In the genomic region with DNA sequence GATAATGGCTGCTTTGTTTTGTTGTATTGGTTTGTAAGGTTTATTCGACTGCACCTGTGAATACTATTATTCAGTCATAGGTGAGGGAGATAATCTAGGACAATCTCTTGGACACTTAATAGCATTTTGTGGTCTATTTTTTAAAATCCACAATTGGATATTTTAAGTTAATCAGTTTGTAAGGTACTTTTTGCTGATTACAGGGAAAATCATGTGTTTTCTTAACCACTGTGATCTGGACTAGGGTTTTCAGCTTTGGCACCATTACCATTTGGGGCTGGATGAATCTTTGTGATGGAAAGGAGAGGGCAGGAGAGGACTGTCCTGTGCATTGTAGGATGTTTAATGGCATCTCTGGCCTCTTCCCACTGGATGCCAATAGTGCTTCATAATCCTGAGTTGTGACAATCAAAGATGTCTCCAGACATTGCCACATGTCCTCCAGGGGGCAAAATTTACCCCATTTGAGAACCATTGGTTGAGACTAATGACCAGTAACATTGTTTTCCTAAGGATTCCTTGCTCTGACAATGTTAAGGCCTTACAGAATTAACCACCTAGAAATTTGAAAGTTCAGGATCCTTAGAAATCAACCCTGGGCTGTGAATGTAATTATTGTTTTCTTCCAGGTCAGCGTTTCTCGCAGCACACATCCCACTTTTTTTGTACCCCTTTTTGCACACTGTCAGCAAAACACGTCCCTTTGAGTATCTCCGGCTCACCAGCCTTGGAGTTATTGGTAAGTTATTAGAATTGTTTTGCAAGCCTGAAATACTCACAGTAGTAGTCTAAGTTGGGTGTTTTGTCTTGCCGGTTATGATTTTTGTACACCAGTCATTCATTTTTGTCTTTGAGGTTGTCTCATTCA, we compare ENCODE assay signal across 2 cellular contexts.
TF ChIP-seq lines count a peak whose summit lies in the region.

No MANE protein-coding gene starts in this region.

TF ChIP-seq in IMR-90, 13 proteins besides CTCF, POLR2A, EP300 and RAD21:
- peak; percentile 73 for TF ChIP-seq MAFK (IDR thresholded peaks at IDR 0.05; ENCODE audit: low read depth, low read length)
- no peak for TF ChIP-seq BHLHE40 (IDR thresholded peaks at IDR 0.05; ENCODE audit: low read depth, low read length)

TF ChIP-seq in K562, 482 proteins besides CTCF, POLR2A, EP300 and RAD21:
- TF ChIP-seq ZNF444 (CRISPR knock-in tag; IDR thresholded peaks at IDR 0.05): no peak
- TF ChIP-seq C11orf30 (IDR thresholded peaks at IDR 0.05; ENCODE audit: low read depth): peak; percentile 15; the same call in 1 of the 2 replicates
- TF ChIP-seq, protein P1, sequence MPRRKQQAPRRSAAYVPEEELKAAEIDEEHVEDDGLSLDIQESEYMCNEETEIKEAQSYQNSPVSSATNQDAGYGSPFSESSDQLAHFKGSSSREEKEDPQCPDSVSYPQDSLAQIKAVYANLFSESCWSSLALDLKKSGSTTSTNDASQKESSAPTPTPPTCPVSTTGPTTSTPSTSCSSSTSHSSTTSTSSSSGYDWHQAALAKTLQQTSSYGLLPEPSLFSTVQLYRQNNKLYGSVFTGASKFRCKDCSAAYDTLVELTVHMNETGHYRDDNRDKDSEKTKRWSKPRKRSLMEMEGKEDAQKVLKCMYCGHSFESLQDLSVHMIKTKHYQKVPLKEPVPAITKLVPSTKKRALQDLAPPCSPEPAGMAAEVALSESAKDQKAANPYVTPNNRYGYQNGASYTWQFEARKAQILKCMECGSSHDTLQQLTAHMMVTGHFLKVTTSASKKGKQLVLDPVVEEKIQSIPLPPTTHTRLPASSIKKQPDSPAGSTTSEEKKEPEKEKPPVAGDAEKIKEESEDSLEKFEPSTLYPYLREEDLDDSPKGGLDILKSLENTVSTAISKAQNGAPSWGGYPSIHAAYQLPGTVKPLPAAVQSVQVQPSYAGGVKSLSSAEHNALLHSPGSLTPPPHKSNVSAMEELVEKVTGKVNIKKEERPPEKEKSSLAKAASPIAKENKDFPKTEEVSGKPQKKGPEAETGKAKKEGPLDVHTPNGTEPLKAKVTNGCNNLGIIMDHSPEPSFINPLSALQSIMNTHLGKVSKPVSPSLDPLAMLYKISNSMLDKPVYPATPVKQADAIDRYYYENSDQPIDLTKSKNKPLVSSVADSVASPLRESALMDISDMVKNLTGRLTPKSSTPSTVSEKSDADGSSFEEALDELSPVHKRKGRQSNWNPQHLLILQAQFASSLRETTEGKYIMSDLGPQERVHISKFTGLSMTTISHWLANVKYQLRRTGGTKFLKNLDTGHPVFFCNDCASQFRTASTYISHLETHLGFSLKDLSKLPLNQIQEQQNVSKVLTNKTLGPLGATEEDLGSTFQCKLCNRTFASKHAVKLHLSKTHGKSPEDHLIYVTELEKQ (CRISPR knock-in tag; IDR thresholded peaks at IDR 0.05): no peak
- no peak for TF ChIP-seq XRCC5 (IDR thresholded peaks at IDR 0.05; ENCODE audit: low read depth, low read length)
- TF ChIP-seq, protein P2, sequence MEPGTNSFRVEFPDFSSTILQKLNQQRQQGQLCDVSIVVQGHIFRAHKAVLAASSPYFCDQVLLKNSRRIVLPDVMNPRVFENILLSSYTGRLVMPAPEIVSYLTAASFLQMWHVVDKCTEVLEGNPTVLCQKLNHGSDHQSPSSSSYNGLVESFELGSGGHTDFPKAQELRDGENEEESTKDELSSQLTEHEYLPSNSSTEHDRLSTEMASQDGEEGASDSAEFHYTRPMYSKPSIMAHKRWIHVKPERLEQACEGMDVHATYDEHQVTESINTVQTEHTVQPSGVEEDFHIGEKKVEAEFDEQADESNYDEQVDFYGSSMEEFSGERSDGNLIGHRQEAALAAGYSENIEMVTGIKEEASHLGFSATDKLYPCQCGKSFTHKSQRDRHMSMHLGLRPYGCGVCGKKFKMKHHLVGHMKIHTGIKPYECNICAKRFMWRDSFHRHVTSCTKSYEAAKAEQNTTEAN (CRISPR knock-in tag; IDR thresholded peaks at IDR 0.05): no peak
- peak; percentile 50 for TF ChIP-seq ZNF316 (IDR thresholded peaks at IDR 0.05)
- no peak for TF ChIP-seq JUND (IDR thresholded peaks at IDR 0.05; ENCODE audit: borderline replicate concordance, low read depth, low read length)
- no peak for TF ChIP-seq JUND (tag; IDR thresholded peaks at IDR 0.05; ENCODE audit: borderline replicate concordance, low read depth, low read length)
